In genomic region chr1:26900001-26900814, GRCh38 we compare ENCODE assay signal across 7 cellular contexts. TPM values are rescaled to one million over a fixed set of nuclear protein-coding genes. Genes with fewer than 3 reads are reported as not detected.
DNase-seq lines count a peak whose midpoint lies in the region; ATAC-seq, FAIRE-seq and TF ChIP-seq lines count a peak whose summit lies in the region.

GPATCH3 (minus strand) TSS chr1:26900467; CDS start chr1:26900442, 25 bp downstream.

- intact Hi-C loops in activated CD4-positive, alpha-beta T cell treated with anti-CD3 and anti-CD28 coated beads for 36 hours (cut with DNase I, micrococcal nuclease): loop anchor here (1.0 to 2.0 kb wide), 6 partner anchors 10 to 399 kb away; partner anchors contain the start of genes GPN2 (in 2 of the 2), NUDC (in 2 of the 2) and WDTC1 (in 1 of the 2)

- ATAC-seq in GM18511 (IDR thresholded peaks at IDR 0.05; ENCODE audit: unreplicated experiment) (peak; percentile 69), HG03378 (IDR thresholded peaks at IDR 0.05; ENCODE audit: unreplicated experiment) (peak; percentile 64)
- peak; percentile 93 for ATAC-seq in activated CD4-positive, alpha-beta T cell treated with anti-CD3 and anti-CD28 coated beads for 36 hours

- peak; percentile 78 for FAIRE-seq in keratinocyte (lab: Jason Lieb, UNC)

- H3K4me1 Mint-ChIP-seq in activated CD4-positive, alpha-beta T cell treated with anti-CD3 and anti-CD28 coated beads for 36 hours: peaks cover 17% of the 10 kb centered on the region

- H3K9me3 Mint-ChIP-seq in activated CD4-positive, alpha-beta T cell treated with anti-CD3 and anti-CD28 coated beads for 36 hours (ENCODE audit: low read depth): no peaks in the 10 kb centered on the region

- peak within 1 kb of the TSS; percentile 100 for H3K27ac Mint-ChIP-seq in activated CD4-positive, alpha-beta T cell treated with anti-CD3 and anti-CD28 coated beads for 36 hours

- H4K20me1 ChIP-seq in keratinocyte (ENCODE audit: control insufficient read depth, extremely low read depth, insufficient read depth, low read length): no peaks in the 10 kb centered on the region

- H3K4me3 ChIP-seq in choroid plexus epithelial cell (ENCODE audit: low read depth, low read length) (peak within 1 kb of the TSS; percentile 94), keratinocyte (ENCODE audit: control insufficient read depth in 2 of 3, extremely low read depth in 1 of 3, insufficient read depth in 2 of 3, low read depth in 1 of 3, low read length in 3 of 3) (peak within 1 kb of the TSS; percentile 66 to 83 (median 73))

- peak within 1 kb of the TSS; percentile 77 for H3K4me2 ChIP-seq in keratinocyte (ENCODE audit: control insufficient read depth, extremely low read depth, insufficient read depth, low read depth, low read length)

- no peaks in the 10 kb centered on the region for H3K27me3 Mint-ChIP-seq in activated CD4-positive, alpha-beta T cell treated with anti-CD3 and anti-CD28 coated beads for 36 hours

- H3K9me1 ChIP-seq in keratinocyte (ENCODE audit: control insufficient read depth, extremely low read depth, insufficient read depth, low read length): no peaks in the 10 kb centered on the region

- peak within 1 kb of the TSS; percentile 99 for H3K9ac ChIP-seq in keratinocyte (ENCODE audit: control insufficient read depth, extremely low read depth, insufficient read depth, low read length)

- peaks cover 4 to 5% of the 10 kb centered on the region in 2 experiments for H3K36me3 ChIP-seq in keratinocyte (ENCODE audit: control insufficient read depth in 2 of 2, extremely low read depth in 1 of 2, insufficient read depth in 2 of 2, low read length in 2 of 2)

- peak within 1 kb of the TSS; percentile 94 for H3K4me3 Mint-ChIP-seq in activated CD4-positive, alpha-beta T cell treated with anti-CD3 and anti-CD28 coated beads for 36 hours

- H2AFZ ChIP-seq in keratinocyte (ENCODE audit: control insufficient read depth, low read length): peak within 1 kb of the TSS; percentile 91

- H3K9me3 ChIP-seq in keratinocyte (ENCODE audit: control insufficient read depth, low read depth, low read length): no peaks in the 10 kb centered on the region

- DNase-seq in NCI-H460 (ENCODE audit: extremely low read depth, low read depth): peak; percentile 87
- DNase-seq in activated CD4-positive, alpha-beta T cell treated with anti-CD3 and anti-CD28 coated beads for 36 hours: peak; percentile 95
- peak; percentile 96 for DNase-seq in choroid plexus epithelial cell (ENCODE audit: low read depth)
- DNase-seq in keratinocyte (ENCODE audit: low read depth, low spot score): peak; percentile 71
- peak; percentile 83 for DNase-seq in stimulated activated CD4-positive, alpha-beta T cell treated with anti-CD3 and anti-CD28 coated beads, Interleukin-12 subunit alpha, Interleukin-12 subunit beta, amount 100 ng/mL, for 4 hours

- peaks cover 5% of the 10 kb centered on the region for H3K36me3 Mint-ChIP-seq in activated CD4-positive, alpha-beta T cell treated with anti-CD3 and anti-CD28 coated beads for 36 hours (ENCODE audit: low read depth)

- TF ChIP-seq CTCF in choroid plexus epithelial cell (conservative IDR thresholded peaks at IDR 0.05; ENCODE audit: low read depth, low read length) (no peak), keratinocyte (optimal IDR thresholded peaks at IDR 0.05 in 1 of 3, IDR thresholded peaks at IDR 0.05 in 1 of 3, conservative IDR thresholded peaks at IDR 0.05 in 1 of 3; ENCODE audit: extremely low read depth in 1 of 3, insufficient read depth in 2 of 3, low read length in 3 of 3) (no peak)

- peaks cover 26% of the 10 kb centered on the region for H3K79me2 ChIP-seq in keratinocyte (ENCODE audit: control insufficient read depth, insufficient read depth, low read length)

- dilution Hi-C loops in keratinocyte (cut with MboI; ENCODE audit: extremely low pct_ligation_motif_present, low sequenced_read_pairs): no loop called here

- CTCF ChIA-PET in activated CD4-positive, alpha-beta T cell treated with anti-CD3 and anti-CD28 coated beads for 36 hours (lab: Charles Lee): interaction anchor here (0.6 to 3.2 kb wide), 10 partner anchors 10 to 683 kb away, joined by 3 to 20 read pairs (median 4); partner anchors contain the start of genes GPN2 and NUDC

- POLR2A ChIA-PET in activated CD4-positive, alpha-beta T cell treated with anti-CD3 and anti-CD28 coated beads for 36 hours (lab: Charles Lee): interaction anchor here (0.5 to 3.3 kb wide), 12 partner anchors 10 to 1747 kb away, joined by 3 to 18 read pairs (median 4); partner anchors contain the start of genes GPN2 and NUDC

- no peaks in the 10 kb centered on the region for H3K27me3 ChIP-seq in keratinocyte (ENCODE audit: control insufficient read depth, extremely low read depth, insufficient read depth, low read length)

- peak within 1 kb of the TSS; percentile 97 for H3K27ac ChIP-seq in keratinocyte (ENCODE audit: control insufficient read depth, insufficient read depth, low read length)

- peaks cover 15% of the 10 kb centered on the region for H3K4me1 ChIP-seq in keratinocyte (ENCODE audit: control insufficient read depth, extremely low read depth, insufficient read depth, low read length)

RNA-seq across cellular contexts. Expression of gene GPATCH3, which starts in this region (rescaled TPM):
- 6.7 and 7.5 TPM in 2 replicates for total RNA-seq in NCI-H460 (2014; rRNA removed; shearing (Covaris generic))
- polyA plus RNA-seq in NCI-H460 (2014; cell fraction: nucleus; rRNA removed): 3.9 and 5.2 TPM in 2 replicates
- total RNA-seq in activated CD4-positive, alpha-beta T cell treated with anti-CD3 and anti-CD28 coated beads for 36 hours: 1 to 10 TPM; 7.0 to 8.7 TPM
- 5.7 to 7.3 TPM (median 7.1 TPM) in 3 replicates for polyA plus RNA-seq in keratinocyte
- 6.3 TPM for polyA plus RNA-seq in keratinocyte (2011; ENCODE audit: low read depth)
- 5.1 and 7.5 TPM in 2 replicates for polyA plus RNA-seq in keratinocyte (2011; cell fraction: cytosol; rRNA removed)
- polyA plus RNA-seq in keratinocyte (2011; cell fraction: nucleus; rRNA removed): 12.7 and 12.8 TPM in 2 replicates
- polyA plus RNA-seq in keratinocyte (2012; ENCODE audit: low replicate concordance): 6.6 and 9.6 TPM in 2 replicates
- polyA minus RNA-seq in keratinocyte: 4.5 to 7.8 TPM (median 5.2 TPM) in 3 replicates
- 5.9 TPM for polyA minus RNA-seq in keratinocyte (2011; cell fraction: cytosol; rRNA and poly(A)+ RNA removed)
- polyA minus RNA-seq in keratinocyte (2011; cell fraction: nucleus; rRNA and poly(A)+ RNA removed): 5.4 and 7.7 TPM in 2 replicates

Comparison
In these comparisons a context has a peak if more than half of its experiments do, and no peak if none do; other contexts are left out.
1. Peak in every context shown above with its lines: DNase-seq, ATAC-seq, H3K4me3 ChIP-seq and H3K27ac ChIP-seq.